8 cellular contexts compared by ENCODE assay signal in the genomic region with DNA sequence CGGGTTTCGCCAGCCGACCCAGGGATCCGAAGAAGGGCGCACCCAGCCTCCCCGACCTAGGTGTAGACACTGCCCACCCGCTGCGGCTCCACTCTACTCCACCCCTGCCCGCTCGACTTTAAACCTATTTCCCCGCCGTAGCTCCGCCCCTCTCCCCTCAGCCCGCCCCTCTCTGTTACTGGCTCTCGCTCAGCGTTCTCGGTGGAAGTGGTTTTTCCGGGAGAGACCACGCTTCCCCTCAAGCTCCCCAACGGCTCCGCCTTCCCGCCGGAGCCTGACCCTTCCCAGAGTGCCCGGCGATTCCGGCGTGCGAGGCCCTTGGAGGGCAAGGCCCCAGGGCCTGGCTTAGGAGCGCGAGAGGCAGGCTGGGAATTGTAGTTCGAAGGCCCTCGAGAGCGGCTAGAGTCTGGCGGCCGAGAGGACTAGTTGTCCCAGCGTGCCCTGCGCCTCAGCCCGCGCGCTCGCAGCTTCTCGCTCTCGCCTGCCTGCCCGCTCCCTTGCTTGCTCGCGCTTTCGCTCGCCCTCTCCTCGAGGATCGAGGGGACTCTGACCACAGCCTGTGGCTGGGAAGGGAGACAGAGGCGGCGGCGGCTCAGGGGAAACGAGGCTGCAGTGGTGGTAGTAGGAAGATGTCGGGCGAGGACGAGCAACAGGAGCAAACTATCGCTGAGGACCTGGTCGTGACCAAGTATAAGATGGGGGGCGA. TPM values are rescaled to one million over a fixed set of nuclear protein-coding genes. Genes with fewer than 3 reads are reported as not detected.
DNase-seq lines count a peak whose midpoint lies in the region; TF ChIP-seq lines count a peak whose summit lies in the region.

A gene (plus strand): TSS at position 451 of the 706 bp plus-strand sequence. CDS start 179 bp downstream, at position 630.

- TF ChIP-seq CTCF in GM20000 (IDR thresholded peaks at IDR 0.05; ENCODE audit: extremely low read depth, missing control alignments): no peak

- H3K9me3 ChIP-seq in effector memory CD4-positive, alpha-beta T cell (ENCODE audit: control insufficient read depth, low read length): no peaks in the 10 kb centered on the region

- peak within 1 kb of the TSS; percentile 75 for H3K4me3 ChIP-seq in effector memory CD4-positive, alpha-beta T cell (ENCODE audit: insufficient read depth, low read depth, low read length, poor library complexity, severe bottlenecking)

- DNase-seq in CMK (ENCODE audit: low read depth) (peak; percentile 95), GM20000 (ENCODE audit: low spot score) (peak; percentile 93), HT-29 (ENCODE audit: low spot score) (peak; percentile 99), NOMO-1 (lab: John Stamatoyannopoulos, UW; ENCODE audit: unreplicated experiment in 2 of 2) (peak; percentile 99 to 100), medulla oblongata (ENCODE audit: extremely low spot score) (peak; percentile 99)
- peak; percentile 92 to 94 (median 93) for DNase-seq in effector memory CD4-positive, alpha-beta T cell
- peak; percentile 92 for DNase-seq in stimulated activated CD8-positive, alpha-beta memory T cell treated with anti-CD3 and anti-CD28 coated beads, Interleukin-12 subunit alpha, Interleukin-12 subunit beta, amount 100 ng/mL, for 1 hour (ENCODE audit: low read depth)

- H3K27me3 ChIP-seq in effector memory CD4-positive, alpha-beta T cell (replicated peaks; ENCODE audit: control insufficient read depth, insufficient read depth, low read length, poor library complexity, severe bottlenecking): no peaks in the 10 kb centered on the region

- peaks cover 25% of the 10 kb centered on the region for H3K36me3 ChIP-seq in effector memory CD4-positive, alpha-beta T cell (ENCODE audit: control insufficient read depth, insufficient read depth, low read length)

- CTCF ChIA-PET in activated CD8-positive, alpha-beta memory T cell treated with anti-CD3 and anti-CD28 coated beads for 36 hours (lab: Charles Lee): interaction anchor here (0.7 to 3.3 kb wide), 10 partner anchors 9 to 176 kb away, joined by 3 to 25 read pairs (median 4); a partner anchor contains a TSS

- peak within 1 kb of the TSS; percentile 87 for H3K27ac ChIP-seq in effector memory CD4-positive, alpha-beta T cell (ENCODE audit: insufficient read depth, low read length, poor library complexity, severe bottlenecking)

- peaks cover 36% of the 10 kb centered on the region for H3K4me1 ChIP-seq in effector memory CD4-positive, alpha-beta T cell (ENCODE audit: control insufficient read depth, insufficient read depth, low read length, poor library complexity, severe bottlenecking)

- POLR2A ChIA-PET in activated CD8-positive, alpha-beta memory T cell treated with anti-CD3 and anti-CD28 coated beads for 36 hours (lab: Charles Lee): interaction anchor here (0.5 to 3.0 kb wide), 17 partner anchors 8 to 1518 kb away, joined by 3 to 56 read pairs (median 3); a partner anchor contains a TSS

RNA-seq across cellular contexts. Expression of the gene that starts here (rescaled TPM):
- total RNA-seq in HT-29 (2014; rRNA removed; shearing (Covaris generic)): 247 and 323 TPM in 2 replicates
- 100 to 1,000 TPM; 507 to 514 TPM for total RNA-seq in activated CD8-positive, alpha-beta memory T cell treated with anti-CD3 and anti-CD28 coated beads for 36 hours

Comparison
In these comparisons a context has a peak if more than half of its experiments do, and no peak if none do; other contexts are left out.
1. Peak in every context shown above with its lines: DNase-seq, H3K4me3 ChIP-seq and H3K27ac ChIP-seq.